ENCODE assay signal across 8 cellular contexts in genomic region chr2:157470321-157470720, GRCh38. TPM values are rescaled to one million over a fixed set of nuclear protein-coding genes. Genes with fewer than 3 reads are reported as not detected.
A peak's percentile ranks its signal among the peaks of the same experiment; 100 is the strongest.
DNase-seq lines count a peak whose midpoint lies in the region; ATAC-seq and TF ChIP-seq lines count a peak whose summit lies in the region.

No MANE protein-coding gene starts in this region.

- peak overlapping the region; percentile 78 for H3K4me3 Mint-ChIP-seq in activated naive CD8-positive, alpha-beta T cell treated with anti-CD3 and anti-CD28 coated beads, Interleukin-2, amount 10 ng/mL, durations not matched to agents 7 days and 5 days

- peaks cover 86% of the 10 kb centered on the region for H3K4me1 Mint-ChIP-seq in activated naive CD8-positive, alpha-beta T cell treated with anti-CD3 and anti-CD28 coated beads, Interleukin-2, amount 10 ng/mL, durations not matched to agents 7 days and 5 days

- H3K27me3 ChIP-seq in GM06990 (replicated peaks; ENCODE audit: control insufficient read depth, insufficient read depth, low read length) (no peaks in the 10 kb centered on the region), H7 (ENCODE audit: control insufficient read depth, insufficient read depth, low read length) (no peaks in the 10 kb centered on the region)

- peaks cover 1% of the 10 kb centered on the region for H3K9me3 Mint-ChIP-seq in activated naive CD8-positive, alpha-beta T cell treated with anti-CD3 and anti-CD28 coated beads, Interleukin-2, amount 10 ng/mL, durations not matched to agents 7 days and 5 days

- H3K4me3 ChIP-seq in GM06990 (replicated peaks; ENCODE audit: low read depth, low read length) (peak overlapping the region; percentile 39), H7 (ENCODE audit: insufficient read depth, low read depth, low read length) (no peak overlapping the region)

- peak overlapping the region; percentile 97 for H3K27ac Mint-ChIP-seq in activated naive CD8-positive, alpha-beta T cell treated with anti-CD3 and anti-CD28 coated beads, Interleukin-2, amount 10 ng/mL, durations not matched to agents 7 days and 5 days

- H3K36me3 Mint-ChIP-seq in activated naive CD8-positive, alpha-beta T cell treated with anti-CD3 and anti-CD28 coated beads, Interleukin-2, amount 10 ng/mL, durations not matched to agents 7 days and 5 days: peaks cover 12% of the 10 kb centered on the region

- POLR2A ChIA-PET in activated naive CD8-positive, alpha-beta T cell treated with anti-CD3 and anti-CD28 coated beads, Interleukin-2, amount 10 ng/mL, durations not matched to agents 7 days and 5 days (lab: Charles Lee): interaction anchor here (0.8 to 16.9 kb wide), 7 partner anchors 10 to 55 kb away, joined by 4 to 299 read pairs (median 9); partner anchors contain the start of gene CYTIP

- no peaks in the 10 kb centered on the region for H3K36me3 ChIP-seq in GM06990 (ENCODE audit: control insufficient read depth, insufficient read depth, low read length)
- no peaks in the 10 kb centered on the region for H3K36me3 ChIP-seq in H7 (replicated peaks; ENCODE audit: control insufficient read depth, insufficient read depth, low read length)

- ATAC-seq in GM19468 (IDR thresholded peaks at IDR 0.05; ENCODE audit: extremely low read depth, unreplicated experiment) (peak; percentile 32), HG03432 (IDR thresholded peaks at IDR 0.05; ENCODE audit: unreplicated experiment) (peak; percentile 55)
- no peak for ATAC-seq in activated naive CD8-positive, alpha-beta T cell treated with anti-CD3 and anti-CD28 coated beads, Interleukin-2, amount 10 ng/mL, durations not matched to agents 7 days and 5 days (ENCODE audit: low read depth)

- H3K27me3 Mint-ChIP-seq in activated naive CD8-positive, alpha-beta T cell treated with anti-CD3 and anti-CD28 coated beads, Interleukin-2, amount 10 ng/mL, durations not matched to agents 7 days and 5 days: no peaks in the 10 kb centered on the region

- DNase-seq in GM06990 (ENCODE audit: extremely low read depth, insufficient read length): peak; percentile 52
- no peak for DNase-seq in activated naive CD8-positive, alpha-beta T cell treated with anti-CD3 and anti-CD28 coated beads, Interleukin-2, amount 10 ng/mL, durations not matched to agents 7 days and 5 days
- DNase-seq in ecto neural progenitor cell (ENCODE audit: low spot score): no peak
- DNase-seq in H7: no peak
- no peak for DNase-seq in KG1 (lab: John Stamatoyannopoulos, UW)
- DNase-seq in NCI-H526 (lab: John Stamatoyannopoulos, UW): no peak

- TF ChIP-seq CTCF in GM06990 (IDR thresholded peaks at IDR 0.05; ENCODE audit: insufficient read depth, low read length, poor library complexity, severe bottlenecking): no peak

RNA-seq across cellular contexts. Expression of gene CYTIP, which starts 26.4 kb away (rescaled TPM):
- total RNA-seq in activated naive CD8-positive, alpha-beta T cell treated with anti-CD3 and anti-CD28 coated beads, Interleukin-2, amount 10 ng/mL, durations not matched to agents 7 days and 5 days: 100 to 1,000 TPM; 233 to 238 TPM
- total RNA-seq in H7 (2014; rRNA removed; shearing (Covaris generic)): 0.87 TPM in 1 of 2 replicates, not detected in the other

Comparison
In these comparisons a context has a peak if more than half of its experiments do, and no peak if none do; other contexts are left out.
1. RNA of gene CYTIP, which starts 26.4 kb away (total RNA-seq): 233 to 238 TPM in activated naive CD8-positive, alpha-beta T cell treated with anti-CD3 and anti-CD28 coated beads, Interleukin-2, amount 10 ng/mL, durations not matched to agents 7 days and 5 days; 0.87 TPM in H7; every median in the first group is over 100 times any median in the second.